ENCODE assay signal across 22 cellular contexts in genomic region chr1:93087532-93087931, GRCh38. TPM values are rescaled to one million over a fixed set of nuclear protein-coding genes. Genes with fewer than 3 reads are reported as not detected.
DNase-seq lines count a peak whose midpoint lies in the region; ATAC-seq and TF ChIP-seq lines count a peak whose summit lies in the region.
"Had no signal": no experiment of that assay in that cellular context is flagged by ENCODE, and none has a peak within 500 bp of the region (broad histone marks: within the 10 kb centered on the region; RNA-seq: fewer than 3 reads in every experiment).

No MANE protein-coding gene starts in this region.

- no peak overlapping the region for H3K9ac ChIP-seq in smooth muscle cell (ENCODE audit: low read depth)

- no peak overlapping the region for H2AFZ ChIP-seq in smooth muscle cell (ENCODE audit: low read depth)

- H3K9me3 ChIP-seq in smooth muscle cell (replicated peaks; ENCODE audit: low read depth) (no peaks in the 10 kb centered on the region), psoas muscle (peaks cover 5% of the 10 kb centered on the region)

- ATAC-seq in activated CD8-positive, alpha-beta memory T cell treated with anti-CD3 and anti-CD28 coated beads, Interleukin-2, amount 10 ng/mL, durations not matched to agents 7 days and 5 days = no peak
- peak; percentile 70 for ATAC-seq in HG02588 (IDR thresholded peaks at IDR 0.05; ENCODE audit: unreplicated experiment)
- ATAC-seq in activated T-helper 17 cell treated with anti-CD3 and anti-CD28 coated beads, Interleukin-2, amount 50 U/mL, for 72 hours (replicated peaks) = peak; percentile 39
- ATAC-seq in psoas muscle = no peak
- ATAC-seq: K562 had no signal

- H3K27ac ChIP-seq in smooth muscle cell (ENCODE audit: low read depth) (no peak overlapping the region), dorsolateral prefrontal cortex (no peak overlapping the region), psoas muscle (no peak overlapping the region)
- H3K27ac ChIP-seq: 22Rv1, SK-N-MC had no signal

- H3K27ac Mint-ChIP-seq in activated CD8-positive, alpha-beta memory T cell treated with anti-CD3 and anti-CD28 coated beads, Interleukin-2, amount 10 ng/mL, durations not matched to agents 7 days and 5 days = peak overlapping the region; percentile 43
- no peak overlapping the region for H3K27ac Mint-ChIP-seq in activated T-helper 17 cell treated with anti-CD3 and anti-CD28 coated beads, Interleukin-2, amount 50 U/mL, for 72 hours
- H3K27ac Mint-ChIP-seq: CD14-positive monocyte, H9 had no signal

- H3K4me3 Mint-ChIP-seq in activated CD8-positive, alpha-beta memory T cell treated with anti-CD3 and anti-CD28 coated beads, Interleukin-2, amount 10 ng/mL, durations not matched to agents 7 days and 5 days = no peak overlapping the region
- no peak overlapping the region for H3K4me3 Mint-ChIP-seq in activated T-helper 17 cell treated with anti-CD3 and anti-CD28 coated beads, Interleukin-2, amount 50 U/mL, for 72 hours
- H3K4me3 Mint-ChIP-seq: CD14-positive monocyte, H9 had no signal

- peaks cover 8% of the 10 kb centered on the region for H3K9me3 Mint-ChIP-seq in activated CD8-positive, alpha-beta memory T cell treated with anti-CD3 and anti-CD28 coated beads, Interleukin-2, amount 10 ng/mL, durations not matched to agents 7 days and 5 days (ENCODE audit: low read depth)
- no peaks in the 10 kb centered on the region for H3K9me3 Mint-ChIP-seq in activated T-helper 17 cell treated with anti-CD3 and anti-CD28 coated beads, Interleukin-2, amount 50 U/mL, for 72 hours

- peaks cover 66% of the 10 kb centered on the region for H3K36me3 Mint-ChIP-seq in activated CD8-positive, alpha-beta memory T cell treated with anti-CD3 and anti-CD28 coated beads, Interleukin-2, amount 10 ng/mL, durations not matched to agents 7 days and 5 days
- H3K36me3 Mint-ChIP-seq in activated T-helper 17 cell treated with anti-CD3 and anti-CD28 coated beads, Interleukin-2, amount 50 U/mL, for 72 hours (ENCODE audit: low read depth) = peaks cover 70% of the 10 kb centered on the region

- H3K27me3 ChIP-seq in smooth muscle cell (ENCODE audit: low read depth) (no peaks in the 10 kb centered on the region), dorsolateral prefrontal cortex (no peaks in the 10 kb centered on the region), psoas muscle (ENCODE audit: insufficient read depth in 3 of 3, low read length in 2 of 3) (no peaks in the 10 kb centered on the region)

- H3K4me1 ChIP-seq in smooth muscle cell (ENCODE audit: low read depth) = peaks cover 4% of the 10 kb centered on the region
- peaks cover 6% of the 10 kb centered on the region for H3K4me1 ChIP-seq in psoas muscle

- intact Hi-C loops in dorsolateral prefrontal cortex (cut with DNase I) = no loop called here
- intact Hi-C loops in psoas muscle (cut with DNase I) = no loop called here

- H3K36me3 ChIP-seq in smooth muscle cell (ENCODE audit: low read depth) (peaks cover 19% of the 10 kb centered on the region), psoas muscle (ENCODE audit: insufficient read depth in 1 of 2, low read depth in 1 of 2) (peaks cover 4 to 14% of the 10 kb centered on the region in 2 donors)

- 98% methylated on average over 2 of the region's 2 CpGs for WGBS in smooth muscle cell (ENCODE audit: low lambda C conversion rate)
- 22 to 44% (median 30%) methylated on average over 2 of the region's 2 CpGs for WGBS in psoas muscle, 3 donors

- DNase-seq in activated CD8-positive, alpha-beta memory T cell treated with anti-CD3 and anti-CD28 coated beads, Interleukin-2, amount 10 ng/mL, durations not matched to agents 7 days and 5 days = no peak
- no peak for DNase-seq in activated CD8-positive, alpha-beta memory T cell treated with anti-CD3 and anti-CD28 coated beads, Interleukin-2, amount 50 U/mL, for 48 hours
- DNase-seq in smooth muscle cell (lab: John Stamatoyannopoulos, UW; ENCODE audit: unreplicated experiment) = no peak
- no peak for DNase-seq in SHP77 treated with DMSO at 0.1 percent for 48 hours (lab: John Stamatoyannopoulos, UW)
- no peak for DNase-seq in dorsolateral prefrontal cortex
- no peak for DNase-seq in psoas muscle
- DNase-seq: AML-193, DMS79 treated with DMSO at 0.1 percent for 48 hours, H9, NCI-H1105 treated with DMSO at 0.1 percent for 48 hours, NCI-H1694 treated with DMSO at 0.1 percent for 48 hours, NCI-H510A, NCI-H774, OCI-M1, Right ventricle myocardium superior, T-helper 1 cell had no signal

- H3K4me2 ChIP-seq in smooth muscle cell = no peak overlapping the region

- TF ChIP-seq CTCF in smooth muscle cell (IDR thresholded peaks at IDR 0.05; ENCODE audit: borderline replicate concordance, insufficient read depth, poor library complexity, severe bottlenecking) (no peak), dorsolateral prefrontal cortex (IDR thresholded peaks at IDR 0.05 in 54 of 56, conservative IDR thresholded peaks at IDR 0.05 in 2 of 56; ENCODE audit: low read depth in 1 of 56, partially characterized antibody in 56 of 56) (no peak), psoas muscle (IDR thresholded peaks at IDR 0.05) (no peak)

- H3K4me3 ChIP-seq in smooth muscle cell = no peak overlapping the region
- no peak overlapping the region for H3K4me3 ChIP-seq in dorsolateral prefrontal cortex
- no peak overlapping the region for H3K4me3 ChIP-seq in psoas muscle
- H3K4me3 ChIP-seq: K562, SK-N-MC had no signal

- H4K20me1 ChIP-seq in smooth muscle cell (ENCODE audit: low read depth) = peaks cover 96% of the 10 kb centered on the region

- no peaks in the 10 kb centered on the region for H3F3A ChIP-seq in smooth muscle cell (ENCODE audit: low read depth)

- no peaks in the 10 kb centered on the region for H3K27me3 Mint-ChIP-seq in activated CD8-positive, alpha-beta memory T cell treated with anti-CD3 and anti-CD28 coated beads, Interleukin-2, amount 10 ng/mL, durations not matched to agents 7 days and 5 days
- H3K27me3 Mint-ChIP-seq in activated T-helper 17 cell treated with anti-CD3 and anti-CD28 coated beads, Interleukin-2, amount 50 U/mL, for 72 hours = no peaks in the 10 kb centered on the region

- H3K4me1 Mint-ChIP-seq in activated CD8-positive, alpha-beta memory T cell treated with anti-CD3 and anti-CD28 coated beads, Interleukin-2, amount 10 ng/mL, durations not matched to agents 7 days and 5 days = peaks cover 40% of the 10 kb centered on the region
- H3K4me1 Mint-ChIP-seq in activated T-helper 17 cell treated with anti-CD3 and anti-CD28 coated beads, Interleukin-2, amount 50 U/mL, for 72 hours = peaks cover 11% of the 10 kb centered on the region

- H3K79me2 ChIP-seq in smooth muscle cell (ENCODE audit: low read depth) = peaks cover 98% of the 10 kb centered on the region

- CTCF ChIA-PET in activated CD8-positive, alpha-beta memory T cell treated with anti-CD3 and anti-CD28 coated beads, Interleukin-2, amount 10 ng/mL, durations not matched to agents 7 days and 5 days (lab: Charles Lee) = interaction anchor here (1.1 kb wide), 1 partner anchor 51 kb away, joined by 3 read pairs; no protein-coding TSS in a partner anchor

RNA-seq across cellular contexts. Expression of gene MTF2, which starts 8.4 kb away (rescaled TPM):
- 10 to 100 TPM; 70.6 to 75.7 TPM for total RNA-seq in activated CD8-positive, alpha-beta memory T cell treated with anti-CD3 and anti-CD28 coated beads, Interleukin-2, amount 10 ng/mL, durations not matched to agents 7 days and 5 days
- 10 to 100 TPM; 50.0 to 58.5 TPM for total RNA-seq in activated T-helper 17 cell treated with anti-CD3 and anti-CD28 coated beads, Interleukin-2, amount 50 U/mL, for 72 hours
- 41.2 and 41.7 TPM in 2 replicates for total RNA-seq in smooth muscle cell
- polyA plus RNA-seq in smooth muscle cell = 43.1 and 54.1 TPM in 2 replicates
- 10 to 100 TPM; 21.2 to 53.7 (median 32.4) TPM for total RNA-seq in dorsolateral prefrontal cortex
- total RNA-seq in psoas muscle = 10 to 100 TPM in 1 of 4 donors, 1 to 10 TPM in 3; 6.6 to 10.6 (median 8.3) TPM
- polyA plus RNA-seq in psoas muscle = 1 to 10 TPM; 4.1 to 7.6 (median 5.0) TPM

Comparison
In these comparisons a context has a peak if more than half of its experiments do, and no peak if none do; other contexts are left out.
1. ATAC-seq: peak in HG02588 (single experiment) and activated T-helper 17 cell treated with anti-CD3 and anti-CD28 coated beads, Interleukin-2, amount 50 U/mL, for 72 hours (single experiment); none in activated CD8-positive, alpha-beta memory T cell treated with anti-CD3 and anti-CD28 coated beads, Interleukin-2, amount 10 ng/mL, durations not matched to agents 7 days and 5 days (single experiment) and psoas muscle (0 of 4).